ENCODE assay signal across 28 cellular contexts in the genomic region with DNA sequence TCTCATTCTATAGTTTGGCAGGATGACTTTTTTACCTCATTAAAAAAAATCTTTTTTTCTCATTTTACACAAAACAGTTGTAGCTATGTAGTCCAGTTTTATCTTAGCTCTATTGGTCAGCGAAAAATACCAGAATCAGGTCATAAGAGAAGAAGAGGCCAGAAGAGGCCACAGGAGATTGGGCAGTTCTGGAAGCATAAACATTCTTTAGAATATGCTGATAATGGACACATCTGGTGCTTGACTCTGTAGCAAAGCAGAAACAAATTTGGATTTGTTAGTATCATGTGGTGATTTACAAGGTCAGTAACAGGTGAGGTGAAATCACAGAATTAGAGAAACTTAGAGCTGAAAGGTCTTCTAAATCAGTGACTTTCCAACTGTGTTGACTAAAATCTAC.
"Had no signal": no experiment of that assay in that cellular context is flagged by ENCODE, and none has a peak within 500 bp of the region (broad histone marks: within the 10 kb centered on the region; RNA-seq: fewer than 3 reads in every experiment).

No MANE protein-coding gene starts in this region.

- DNase-seq: stimulated activated CD4-positive, alpha-beta T cell treated with anti-CD3 and anti-CD28 coated beads, Interleukin-2, amount 100 ng/mL, for 48 hours; stimulated activated CD4-positive, alpha-beta T cell treated with anti-CD3 and anti-CD28 coated beads, Interleukin-4, amount 100 ng/mL, for 1 hour; stimulated activated CD4-positive, alpha-beta T cell treated with anti-CD3 and anti-CD28 coated beads, Interleukin-4, amount 100 ng/mL, for 24 hours; stimulated activated CD4-positive, alpha-beta T cell treated with anti-CD3 and anti-CD28 coated beads, Interleukin-4, amount 100 ng/mL, for 4 hours; stimulated activated CD8-positive, alpha-beta memory T cell treated with anti-CD3 and anti-CD28 coated beads, Interleukin-4, amount 100 ng/mL, for 48 hours; stimulated activated naive B cell treated with anti-CD40 and anti-IgM and Interleukin-4, amounts not matched to agents 10 μg/mL and 1 μg/mL and 100 μg/mL, for 72 hours; stimulated activated naive CD4-positive, alpha-beta T cell; stimulated activated naive CD4-positive, alpha-beta T cell treated with Interleukin-2 at 50 U/mL for 16 hours; stimulated activated naive CD8-positive, alpha-beta T cell treated with anti-CD3 and anti-CD28 coated beads, Interleukin-15, amount 100 ng/mL, for 72 hours; stimulated activated naive CD8-positive, alpha-beta T cell treated with anti-CD3 and anti-CD28 coated beads, Interleukin-15, Interleukin-2, amounts not matched to agents 100 U/mL and 50 U/mL, for 24 hours; stomach; substantia nigra; testis; thyroid gland; tibial artery; transverse colon; upper lobe of left lung; upper lobe of right lung; uterus had no signal

- H3K4me3 Mint-ChIP-seq: stimulated activated effector memory CD8-positive, alpha-beta T cell treated with anti-CD3 and anti-CD28 coated beads, Interleukin-12 subunit alpha, Interleukin-12 subunit beta, amount 100 ng/mL, for 72 hours; stimulated activated memory B cell treated with anti-CD40 and anti-IgM and Interleukin-4, amounts not matched to agents 10 μg/mL and 1 μg/mL and 100 μg/mL, for 72 hours; stimulated activated naive B cell treated with anti-CD40 and anti-IgM and Interleukin-4, amounts not matched to agents 10 μg/mL and 1 μg/mL and 100 μg/mL, for 72 hours; stimulated activated naive CD8-positive, alpha-beta T cell treated with anti-CD3 and anti-CD28 coated beads, Interleukin-15, amount 100 ng/mL, for 72 hours; stimulated activated naive CD8-positive, alpha-beta T cell treated with anti-CD3 and anti-CD28 coated beads, Interleukin-15, Interleukin-2, amounts not matched to agents 100 ng/mL and 50 ng/mL, for 24 hours; type B pancreatic cell had no signal

- H3K27me3 ChIP-seq: stomach, suprapubic skin, testis, thyroid gland, tibial artery, tibial nerve, transverse colon, upper lobe of left lung, upper lobe of right lung, uterus, vagina had no signal

- H3K36me3 ChIP-seq: stomach, suprapubic skin, thoracic aorta, thyroid gland, tibial artery, tibial nerve, transverse colon, upper lobe of left lung, upper lobe of right lung, uterus, vagina had no signal

- H3K4me3 ChIP-seq: stomach, suprapubic skin, testis, thoracic aorta, thyroid gland, tibial artery, tibial nerve, transverse colon, upper lobe of left lung, upper lobe of right lung, uterus, vagina had no signal

- H3K9me3 Mint-ChIP-seq: stimulated activated memory B cell treated with anti-CD40 and anti-IgM and Interleukin-4, amounts not matched to agents 10 μg/mL and 1 μg/mL and 100 μg/mL, for 72 hours; stimulated activated naive B cell treated with anti-CD40 and anti-IgM and Interleukin-4, amounts not matched to agents 10 μg/mL and 1 μg/mL and 100 μg/mL, for 72 hours; stimulated activated naive CD8-positive, alpha-beta T cell treated with anti-CD3 and anti-CD28 coated beads, Interleukin-15, amount 100 ng/mL, for 72 hours; stimulated activated naive CD8-positive, alpha-beta T cell treated with anti-CD3 and anti-CD28 coated beads, Interleukin-15, Interleukin-2, amounts not matched to agents 100 ng/mL and 50 ng/mL, for 24 hours; type B pancreatic cell had no signal

- H3K9me3 ChIP-seq: stomach, suprapubic skin, testis, thoracic aorta, thyroid gland, tibial artery, tibial nerve, transverse colon, upper lobe of left lung, upper lobe of right lung, uterus, vagina had no signal

- H3K4me1 Mint-ChIP-seq: stimulated activated effector memory CD8-positive, alpha-beta T cell treated with anti-CD3 and anti-CD28 coated beads, Interleukin-12 subunit alpha, Interleukin-12 subunit beta, amount 100 ng/mL, for 72 hours; stimulated activated memory B cell treated with anti-CD40 and anti-IgM and Interleukin-4, amounts not matched to agents 10 μg/mL and 1 μg/mL and 100 μg/mL, for 72 hours; stimulated activated naive B cell treated with anti-CD40 and anti-IgM and Interleukin-4, amounts not matched to agents 10 μg/mL and 1 μg/mL and 100 μg/mL, for 72 hours; stimulated activated naive CD8-positive, alpha-beta T cell treated with anti-CD3 and anti-CD28 coated beads, Interleukin-15, amount 100 ng/mL, for 72 hours had no signal

- H3K4me1 ChIP-seq: stomach, suprapubic skin, testis, thyroid gland, tibial artery, tibial nerve, transverse colon, upper lobe of left lung, upper lobe of right lung, uterus, vagina had no signal

- FAIRE-seq: urothelium cell line had no signal

- H3K27ac Mint-ChIP-seq: stimulated activated effector memory CD8-positive, alpha-beta T cell treated with anti-CD3 and anti-CD28 coated beads, Interleukin-12 subunit alpha, Interleukin-12 subunit beta, amount 100 ng/mL, for 72 hours; stimulated activated memory B cell treated with anti-CD40 and anti-IgM and Interleukin-4, amounts not matched to agents 10 μg/mL and 1 μg/mL and 100 μg/mL, for 72 hours; stimulated activated naive B cell treated with anti-CD40 and anti-IgM and Interleukin-4, amounts not matched to agents 10 μg/mL and 1 μg/mL and 100 μg/mL, for 72 hours; stimulated activated naive CD8-positive, alpha-beta T cell treated with anti-CD3 and anti-CD28 coated beads, Interleukin-15, amount 100 ng/mL, for 72 hours; stimulated activated naive CD8-positive, alpha-beta T cell treated with anti-CD3 and anti-CD28 coated beads, Interleukin-15, Interleukin-2, amounts not matched to agents 100 ng/mL and 50 ng/mL, for 24 hours; type B pancreatic cell had no signal

- H3K36me3 Mint-ChIP-seq: stimulated activated effector memory CD8-positive, alpha-beta T cell treated with anti-CD3 and anti-CD28 coated beads, Interleukin-12 subunit alpha, Interleukin-12 subunit beta, amount 100 ng/mL, for 72 hours; stimulated activated memory B cell treated with anti-CD40 and anti-IgM and Interleukin-4, amounts not matched to agents 10 μg/mL and 1 μg/mL and 100 μg/mL, for 72 hours; stimulated activated naive B cell treated with anti-CD40 and anti-IgM and Interleukin-4, amounts not matched to agents 10 μg/mL and 1 μg/mL and 100 μg/mL, for 72 hours; type B pancreatic cell had no signal

- H3K27ac ChIP-seq: stomach, suprapubic skin, testis, thoracic aorta, thyroid gland, tibial artery, tibial nerve, transverse colon, upper lobe of left lung, upper lobe of right lung, uterus, vagina had no signal

- H3K27me3 Mint-ChIP-seq: stimulated activated memory B cell treated with anti-CD40 and anti-IgM and Interleukin-4, amounts not matched to agents 10 μg/mL and 1 μg/mL and 100 μg/mL, for 72 hours; stimulated activated naive CD8-positive, alpha-beta T cell treated with anti-CD3 and anti-CD28 coated beads, Interleukin-15, amount 100 ng/mL, for 72 hours; stimulated activated naive CD8-positive, alpha-beta T cell treated with anti-CD3 and anti-CD28 coated beads, Interleukin-15, Interleukin-2, amounts not matched to agents 100 ng/mL and 50 ng/mL, for 24 hours; type B pancreatic cell had no signal
